In the genomic region with DNA sequence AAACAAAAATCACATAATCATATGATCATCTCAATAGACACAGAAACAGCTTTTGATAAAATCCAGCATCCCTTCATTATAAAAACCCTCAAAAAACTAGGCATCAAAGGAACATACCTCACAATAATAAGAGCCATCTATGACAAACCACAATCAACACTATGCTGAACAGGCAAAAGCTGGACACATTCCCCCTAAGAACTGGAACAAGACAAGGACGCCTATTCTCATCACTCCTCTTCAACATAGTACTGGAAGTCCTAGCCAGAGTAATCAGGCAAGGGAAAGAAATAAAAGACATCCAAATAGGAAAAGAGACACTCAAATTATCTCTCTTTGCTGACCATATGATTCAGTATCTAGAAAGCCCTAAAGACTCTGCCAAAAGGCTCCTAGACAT, we compare ENCODE assay signal across 16 cellular contexts. TPM values are rescaled to one million over a fixed set of nuclear protein-coding genes. Genes with fewer than 3 reads are reported as not detected.
A peak's percentile ranks its signal among the peaks of the same experiment; 100 is the strongest.
DNase-seq lines count a peak whose midpoint lies in the region; ATAC-seq and TF ChIP-seq lines count a peak whose summit lies in the region.
"Had no signal": no experiment of that assay in that cellular context is flagged by ENCODE, and none has a peak within 500 bp of the region (broad histone marks: within the 10 kb centered on the region; RNA-seq: fewer than 3 reads in every experiment).

No MANE protein-coding gene starts in this region.

- no peak overlapping the region for H3K4ac ChIP-seq in H9 (ENCODE audit: low read depth, low read length)

- no peak overlapping the region for H2AFZ ChIP-seq in H9 (ENCODE audit: low read length)

- H3K27ac ChIP-seq in CD4-positive, alpha-beta T cell (ENCODE audit: low read depth, low read length) = no peak overlapping the region
- H3K27ac ChIP-seq in H9 (ENCODE audit: insufficient read length, low read depth, low read length) = no peak overlapping the region
- H3K27ac ChIP-seq: HL-60 had no signal

- no peak overlapping the region for H3K18ac ChIP-seq in H9 (ENCODE audit: insufficient read length, low read depth, low read length)

- DNase-seq in Ammon's horn (ENCODE audit: low spot score) (peak; percentile 15), T-helper 17 cell (no peak), inferior parietal cortex (ENCODE audit: extremely low spot score) (peak; percentile 20), H9 (no peak), nephron progenitor cell (no peak), AG08396 (ENCODE audit: low spot score) (no peak)
- no peak for DNase-seq in CD4-positive, alpha-beta T cell
- DNase-seq: AML-193; CD4-positive, alpha-beta memory T cell; COR-L47; DMS153; DND-41; GF-D8 had no signal

- H2AK5ac ChIP-seq in H9 (ENCODE audit: insufficient read length, low read length) = no peak overlapping the region

- H3K9me3 ChIP-seq in CD4-positive, alpha-beta T cell (ENCODE audit: control insufficient read depth, low read length) = no peaks in the 10 kb centered on the region
- no peaks in the 10 kb centered on the region for H3K9me3 ChIP-seq in T-helper 17 cell (ENCODE audit: control insufficient read depth, low read length, poor library complexity, severe bottlenecking)
- H3K9me3 ChIP-seq in H9 (ENCODE audit: control insufficient read depth, low read depth, low read length) = no peaks in the 10 kb centered on the region

- H3K23ac ChIP-seq in H9 (ENCODE audit: insufficient read length, low read depth, low read length) = no peak overlapping the region

- no peaks in the 10 kb centered on the region for H3K79me2 ChIP-seq in H9 (ENCODE audit: insufficient read depth, low read length)

- H3K4me1 Mint-ChIP-seq in CD4-positive, alpha-beta T cell (ENCODE audit: low read depth) = peaks cover 36% of the 10 kb centered on the region
- peaks cover 26% of the 10 kb centered on the region for H3K4me1 Mint-ChIP-seq in T-helper 17 cell
- peaks cover 11% of the 10 kb centered on the region in 2 experiments for H3K4me1 Mint-ChIP-seq in H9
- H3K4me1 Mint-ChIP-seq in nephron progenitor cell = no peaks in the 10 kb centered on the region

- H3K4me3 Mint-ChIP-seq in CD4-positive, alpha-beta T cell = no peak overlapping the region
- H3K4me3 Mint-ChIP-seq in T-helper 17 cell (no peak overlapping the region), H9 (no peak overlapping the region), nephron progenitor cell (no peak overlapping the region)
- H3K4me3 Mint-ChIP-seq: CD4-positive, alpha-beta memory T cell had no signal

- peaks cover 77% of the 10 kb centered on the region for H3K36me3 Mint-ChIP-seq in CD4-positive, alpha-beta T cell (ENCODE audit: low read depth)
- H3K36me3 Mint-ChIP-seq in T-helper 17 cell (ENCODE audit: low read depth) (peaks cover 10% of the 10 kb centered on the region), H9 (ENCODE audit: insufficient read depth in 1 of 3, low read depth in 3 of 3) (peaks cover 4 to 10% (median 9%) of the 10 kb centered on the region in 3 experiments; a peak in 5 of 7 replicates), nephron progenitor cell (ENCODE audit: low read depth) (peaks cover 68% of the 10 kb centered on the region)

- no peak overlapping the region for H3T11ph ChIP-seq in H9 (ENCODE audit: low read length)

- no peaks in the 10 kb centered on the region for H4K20me1 ChIP-seq in H9 (ENCODE audit: control insufficient read depth, insufficient read depth, insufficient read length)

- ATAC-seq in CD4-positive, alpha-beta T cell (ENCODE audit: poor library complexity) = no peak
- no peak for ATAC-seq in T-helper 17 cell
- ATAC-seq: HCT116, K562 had no signal

- H3K79me1 ChIP-seq in H9 (ENCODE audit: insufficient read depth, low read depth, low read length, poor library complexity, severe bottlenecking) = no peaks in the 10 kb centered on the region

- H3K56ac ChIP-seq in H9 (ENCODE audit: insufficient read length, low read depth, low read length) = no peak overlapping the region

- no peak overlapping the region for H3K9ac ChIP-seq in H9 (ENCODE audit: extremely low read depth, insufficient read length, low read length)

- no peak overlapping the region for H4K91ac ChIP-seq in H9 (ENCODE audit: insufficient read length, low read depth, low read length)

- POLR2A ChIA-PET in CD4-positive, alpha-beta T cell (lab: Charles Lee) = no interaction called here

- WGBS in H9 (ENCODE audit: extremely low coverage, insufficient read length, low lambda C conversion rate) = no CpG with 5 or more reads among the region's 1 CpG

- no peak overlapping the region for H3K4me2 ChIP-seq in H9 (ENCODE audit: insufficient read depth, insufficient read length, low read length)

- H2BK20ac ChIP-seq in H9 (ENCODE audit: low read depth, low read length, poor library complexity, severe bottlenecking) = no peak overlapping the region

- no peak overlapping the region for H3K14ac ChIP-seq in H9 (ENCODE audit: insufficient read depth, low read length)

- H3K23me2 ChIP-seq in H9 (ENCODE audit: insufficient read length, low read depth, low read length, poor library complexity, severe bottlenecking) = no peaks in the 10 kb centered on the region

- no peaks in the 10 kb centered on the region for H3K27me3 Mint-ChIP-seq in CD4-positive, alpha-beta T cell
- H3K27me3 Mint-ChIP-seq in T-helper 17 cell (no peaks in the 10 kb centered on the region), H9 (ENCODE audit: low read depth) (no peaks in the 10 kb centered on the region), nephron progenitor cell (ENCODE audit: low read depth, poor library complexity) (no peaks in the 10 kb centered on the region)
- H3K27me3 Mint-ChIP-seq: CD4-positive, alpha-beta memory T cell had no signal

- H4K5ac ChIP-seq in H9 (ENCODE audit: insufficient read length, low read depth, low read length) = no peak overlapping the region

- no peak overlapping the region for H2BK5ac ChIP-seq in H9 (ENCODE audit: insufficient read length, low read length)

- H2BK15ac ChIP-seq in H9 (ENCODE audit: low read depth, low read length) = no peak overlapping the region

- TF ChIP-seq CTCF in CD4-positive, alpha-beta T cell (IDR thresholded peaks at IDR 0.05) = no peak
- TF ChIP-seq CTCF in H9 (conservative IDR thresholded peaks at IDR 0.05) = no peak
- no peak for TF ChIP-seq CTCF in nephron progenitor cell (IDR thresholded peaks at IDR 0.05)

- no peak overlapping the region for H2BK12ac ChIP-seq in H9 (ENCODE audit: insufficient read length, low read depth, low read length)

- no peaks in the 10 kb centered on the region for H3K4me1 ChIP-seq in H9 (ENCODE audit: insufficient read depth, low read length)

- CTCF ChIA-PET in CD4-positive, alpha-beta T cell (lab: Charles Lee) = no interaction called here

- no peaks in the 10 kb centered on the region for H3K9me3 Mint-ChIP-seq in CD4-positive, alpha-beta T cell
- peaks cover 3 to 4% of the 10 kb centered on the region in 2 experiments; a peak in 2 of 5 replicates for H3K9me3 Mint-ChIP-seq in H9
- peaks cover 38% of the 10 kb centered on the region for H3K9me3 Mint-ChIP-seq in nephron progenitor cell
- H3K9me3 Mint-ChIP-seq: CD4-positive, alpha-beta memory T cell had no signal

- H4K8ac ChIP-seq in H9 (replicated peaks; ENCODE audit: insufficient read length, low read depth, low read length) = no peak overlapping the region

- no peaks in the 10 kb centered on the region for H3K27me3 ChIP-seq in CD4-positive, alpha-beta T cell (ENCODE audit: control insufficient read depth, insufficient read depth, low read length)
- H3K27me3 ChIP-seq in H9 (ENCODE audit: insufficient read depth, low read length) = no peaks in the 10 kb centered on the region

- intact Hi-C loops in CD4-positive, alpha-beta T cell (cut with DNase I, micrococcal nuclease) = no loop called here

- H2BK120ac ChIP-seq in H9 (ENCODE audit: low read depth, low read length, poor library complexity, severe bottlenecking) = no peak overlapping the region

- peak overlapping the region; percentile 50 for H3K27ac Mint-ChIP-seq in CD4-positive, alpha-beta T cell
- peak overlapping the region; percentile 34 for H3K27ac Mint-ChIP-seq in T-helper 17 cell
- no peak overlapping the region for H3K27ac Mint-ChIP-seq in H9
- H3K27ac Mint-ChIP-seq in nephron progenitor cell = no peak overlapping the region
- H3K27ac Mint-ChIP-seq: CD4-positive, alpha-beta memory T cell had no signal

RNA-seq across cellular contexts. Expression of gene SLC12A8, which starts 54.9 kb away (rescaled TPM):
- total RNA-seq in CD4-positive, alpha-beta T cell = under 1 TPM; 0.36 to 0.38 TPM
- total RNA-seq in T-helper 17 cell (under 1 TPM in 1 of 2 donors, not detected in 1; 0.40 TPM), H9 (2021) (8.2 and 9.1 TPM in 2 replicates)
- total RNA-seq: CD4-positive, alpha-beta memory T cell had no signal

Comparison
In these comparisons a context has a peak if more than half of its experiments do, and no peak if none do; other contexts are left out.
1. DNase-seq: peak in Ammon's horn (single experiment) and inferior parietal cortex (single experiment); none in CD4-positive, alpha-beta T cell (0 of 10), T-helper 17 cell (0 of 3), H9 (single experiment), nephron progenitor cell (single experiment) and AG08396 (single experiment).
2. H3K27ac Mint-ChIP-seq: peak in CD4-positive, alpha-beta T cell (single experiment) and T-helper 17 cell (single experiment); none in H9 (0 of 3) and nephron progenitor cell (single experiment).